Comparison of ENCODE assay signal across 33 cellular contexts in genomic region chr18:22971038-22971437, GRCh38. TPM values are rescaled to one million over a fixed set of nuclear protein-coding genes. Genes with fewer than 3 reads are reported as not detected.
A peak's percentile ranks its signal among the peaks of the same experiment; 100 is the strongest.
DNase-seq lines count a peak whose midpoint lies in the region; ATAC-seq and TF ChIP-seq lines count a peak whose summit lies in the region.
"Had no signal": no experiment of that assay in that cellular context is flagged by ENCODE, and none has a peak within 500 bp of the region (broad histone marks: within the 10 kb centered on the region; RNA-seq: fewer than 3 reads in every experiment).

No MANE protein-coding gene starts in this region.

- WGBS in mammary epithelial cell (ENCODE audit: low coverage, missing lambda C conversion rate) = 21% methylated on average over 3 of the region's 3 CpGs

- no peaks in the 10 kb centered on the region for H3K27me3 Mint-ChIP-seq in nephron (ENCODE audit: low read depth)
- H3K27me3 Mint-ChIP-seq: activated CD4-positive, alpha-beta T cell treated with anti-CD3 and anti-CD28 coated beads for 36 hours; activated naive CD8-positive, alpha-beta T cell treated with anti-CD3 and anti-CD28 coated beads for 36 hours; CD4-positive, alpha-beta T cell; effector memory CD8-positive, alpha-beta T cell; natural killer cell treated with Interleukin-12 subunit alpha and Interleukin-12 subunit beta and Interleukin-15 and Interleukin-18, amount 100 ng/mL, for 72 hours; T-helper 17 cell had no signal

- H3K9me3 ChIP-seq in A673 (ENCODE audit: low read depth, low read length, poor library complexity, severe bottlenecking) (no peaks in the 10 kb centered on the region), mammary epithelial cell (replicated peaks; ENCODE audit: insufficient read depth, low read length) (no peaks in the 10 kb centered on the region)
- H3K9me3 ChIP-seq: lower lobe of right lung, mucosa of descending colon, ovary, upper lobe of left lung had no signal

- in situ Hi-C loops in mammary epithelial cell (cut with MboI; ENCODE audit: low sequenced_read_pairs in 2 of 2) = no loop called here

- BruUV-seq in A673 (replicated peaks; lab: Mats Ljungman, UMichigan) = no TSS peak
- no TSS peak for BruUV-seq in mammary epithelial cell (replicated peaks; lab: Mats Ljungman, UMichigan)

- no peak overlapping the region for H3K4me3 ChIP-seq in A673 (ENCODE audit: low read depth, low read length, poor library complexity, severe bottlenecking)
- no peak overlapping the region for H3K4me3 ChIP-seq in NB4 (ENCODE audit: low read depth, low read length)
- H3K4me3 ChIP-seq in mammary epithelial cell (replicated peaks in 1 of 3; ENCODE audit: insufficient read depth in 1 of 3, low read depth in 2 of 3, low read length in 3 of 3) = no peak overlapping the region
- H3K4me3 ChIP-seq: cardiac muscle cell, coronary artery, lower lobe of right lung, mucosa of descending colon, ovary, upper lobe of left lung had no signal

- peaks cover 51% of the 10 kb centered on the region for H3K79me2 ChIP-seq in mammary epithelial cell (ENCODE audit: insufficient read depth, low read length)

- no peaks in the 10 kb centered on the region for H3K27me3 ChIP-seq in A673 (replicated peaks; ENCODE audit: insufficient read depth, low read depth, low read length, poor library complexity)
- no peaks in the 10 kb centered on the region for H3K27me3 ChIP-seq in mammary epithelial cell (ENCODE audit: insufficient read depth, low read length)
- H3K27me3 ChIP-seq: cardiac muscle cell, ovary, upper lobe of left lung had no signal

- CTCF ChIA-PET in A673 (lab: Charles Lee) (no interaction called here), mammary epithelial cell (lab: Charles Lee; ENCODE audit: low non-redundant PET) (no interaction called here)

- peaks cover 20% of the 10 kb centered on the region for H3K36me3 Mint-ChIP-seq in nephron (ENCODE audit: low read depth)
- H3K36me3 Mint-ChIP-seq: natural killer cell treated with Interleukin-12 subunit alpha and Interleukin-12 subunit beta and Interleukin-15 and Interleukin-18, amount 100 ng/mL, for 72 hours had no signal

- no peak for TF ChIP-seq CTCF in A673 (conservative IDR thresholded peaks at IDR 0.05; ENCODE audit: low read depth, low read length)
- TF ChIP-seq CTCF in NB4 (IDR thresholded peaks at IDR 0.05; ENCODE audit: low read depth, low read length) = no peak
- no peak for TF ChIP-seq CTCF in mammary epithelial cell (conservative IDR thresholded peaks at IDR 0.05 in 1 of 2, IDR thresholded peaks at IDR 0.05 in 1 of 2; ENCODE audit: extremely low read depth in 1 of 2, insufficient read depth in 1 of 2, low read depth in 1 of 2, low read length in 2 of 2)
- TF ChIP-seq CTCF in nephron (IDR thresholded peaks at IDR 0.05; ENCODE audit: unreplicated experiment in 3 of 3) = no peak

- H3K9me3 Mint-ChIP-seq in nephron = no peaks in the 10 kb centered on the region
- H3K9me3 Mint-ChIP-seq: activated naive CD8-positive, alpha-beta T cell treated with anti-CD3 and anti-CD28 coated beads for 36 hours; CD4-positive, alpha-beta T cell; effector memory CD8-positive, alpha-beta T cell; natural killer cell treated with Interleukin-12 subunit alpha and Interleukin-12 subunit beta and Interleukin-15 and Interleukin-18, amount 100 ng/mL, for 72 hours had no signal

- H4K20me1 ChIP-seq in mammary epithelial cell (ENCODE audit: insufficient read depth, low read length) = no peaks in the 10 kb centered on the region

- H3K27ac ChIP-seq in A673 (ENCODE audit: low read depth, low read length, poor library complexity, severe bottlenecking) = no peak overlapping the region
- peak overlapping the region; percentile 42 for H3K27ac ChIP-seq in mammary epithelial cell (ENCODE audit: insufficient read depth, low read depth, low read length)
- H3K27ac ChIP-seq: cardiac muscle cell, coronary artery, lower lobe of right lung, ovary, upper lobe of left lung had no signal

- DNase-seq in A673 (ENCODE audit: low spot score) (peak; percentile 8), NB4 (ENCODE audit: low read depth) (peak; percentile 11), mammary epithelial cell (no peak), left ventricle myocardium superior (no peak), cardiac septum (ENCODE audit: low spot score) (no peak), NCI-H526 (lab: John Stamatoyannopoulos, UW) (no peak)
- DNase-seq: activated CD4-positive, alpha-beta T cell treated with anti-CD3 and anti-CD28 coated beads for 36 hours; activated effector memory CD4-positive, alpha-beta T cell treated with anti-CD3 and anti-CD28 coated beads, Interleukin-2, amount 50 U/mL, for 16 hours; activated naive CD8-positive, alpha-beta T cell treated with anti-CD3 and anti-CD28 coated beads for 36 hours; aorta; CD4-positive, alpha-beta T cell; effector memory CD8-positive, alpha-beta T cell; Kasumi-1; lower lobe of right lung; mucosa of descending colon; MV-4-11; NCI-H146; NCI-H2107; NCI-H345; NCI-H748 treated with DMSO at 0.1 percent for 48 hours; ovary; Right ventricle myocardium superior; small intestine; stimulated activated naive CD4-positive, alpha-beta T cell; T-helper 17 cell; upper lobe of left lung had no signal

- H3K4me3 Mint-ChIP-seq in nephron = no peak overlapping the region
- H3K4me3 Mint-ChIP-seq: activated CD4-positive, alpha-beta T cell treated with anti-CD3 and anti-CD28 coated beads for 36 hours; activated naive CD8-positive, alpha-beta T cell treated with anti-CD3 and anti-CD28 coated beads for 36 hours; CD4-positive, alpha-beta T cell; effector memory CD8-positive, alpha-beta T cell; natural killer cell treated with Interleukin-12 subunit alpha and Interleukin-12 subunit beta and Interleukin-15 and Interleukin-18, amount 100 ng/mL, for 72 hours; T-helper 17 cell had no signal

- POLR2A ChIA-PET in A673 (lab: Charles Lee; ENCODE audit: low non-redundant PET) = interaction anchor here (0.7 kb wide), 1 partner anchor 113 kb away, joined by 9 read pairs; no protein-coding TSS in a partner anchor

- peaks cover 15% of the 10 kb centered on the region for H3K4me1 Mint-ChIP-seq in nephron

- peaks cover 4% of the 10 kb centered on the region for H3K36me3 ChIP-seq in A673 (ENCODE audit: insufficient read depth, low read length, poor library complexity, severe bottlenecking)
- H3K36me3 ChIP-seq in mammary epithelial cell (ENCODE audit: insufficient read depth, low read length) = peaks cover 35% of the 10 kb centered on the region
- H3K36me3 ChIP-seq: cardiac muscle cell, lower lobe of right lung, ovary had no signal

- H3K4me2 ChIP-seq in mammary epithelial cell (ENCODE audit: insufficient read depth, low read depth, low read length) = peak overlapping the region; percentile 28

- peaks cover 8% of the 10 kb centered on the region for H3K4me1 ChIP-seq in A673 (ENCODE audit: insufficient read depth, low read length, poor library complexity, severe bottlenecking)
- peaks cover 7% of the 10 kb centered on the region for H3K4me1 ChIP-seq in mammary epithelial cell (ENCODE audit: insufficient read depth, low read length)
- H3K4me1 ChIP-seq: lower lobe of right lung had no signal

- intact Hi-C loops in A673 (cut with micrococcal nuclease; ENCODE audit: unreplicated experiment) (no loop called here), mammary epithelial cell (cut with micrococcal nuclease) (loop anchor here (10.0 kb wide), 1 partner anchor 126 kb away; no protein-coding TSS in a partner anchor), left ventricle myocardium superior (cut with micrococcal nuclease) (no loop called here), cardiac septum (cut with DNase I) (no loop called here)

- no peak for TF ChIP-seq POLR2A in NB4 (IDR thresholded peaks at IDR 0.05; ENCODE audit: extremely low read depth, insufficient read length)

- ATAC-seq in left ventricle myocardium superior (no peak), GM18858 (IDR thresholded peaks at IDR 0.05; ENCODE audit: unreplicated experiment) (no peak)
- ATAC-seq: activated CD4-positive, alpha-beta T cell treated with anti-CD3 and anti-CD28 coated beads for 36 hours; effector memory CD8-positive, alpha-beta T cell; lower lobe of right lung; mucosa of descending colon; natural killer cell treated with Interleukin-12 subunit alpha and Interleukin-12 subunit beta and Interleukin-15 and Interleukin-18, amount 100 ng/mL, for 72 hours; Panc1; SK-N-SH treated with all-trans-retinoic acid at 6 μM for 48 hours; T-helper 17 cell had no signal

- peak overlapping the region; percentile 26 to 71 (median 64) for H3K27ac Mint-ChIP-seq in nephron
- H3K27ac Mint-ChIP-seq: activated CD4-positive, alpha-beta T cell treated with anti-CD3 and anti-CD28 coated beads for 36 hours; activated naive CD8-positive, alpha-beta T cell treated with anti-CD3 and anti-CD28 coated beads for 36 hours; CD4-positive, alpha-beta T cell; effector memory CD8-positive, alpha-beta T cell; natural killer cell treated with Interleukin-12 subunit alpha and Interleukin-12 subunit beta and Interleukin-15 and Interleukin-18, amount 100 ng/mL, for 72 hours; T-helper 17 cell had no signal

- no peak overlapping the region for H3K9ac ChIP-seq in mammary epithelial cell (ENCODE audit: insufficient read depth, low read length)

- dilution Hi-C loops in mammary epithelial cell (cut with HindIII; ENCODE audit: low sequenced_read_pairs) = no loop called here

- no peak overlapping the region for H2AFZ ChIP-seq in mammary epithelial cell (ENCODE audit: low read depth, low read length)

RNA-seq across cellular contexts. Expression of gene RBBP8, which starts 37.9 kb away (rescaled TPM):
- total RNA-seq in A673 (2021) = 75.8 and 88.2 TPM in 2 replicates
- 100 to 1,000 TPM; 165 to 692 TPM for total RNA-seq in mammary epithelial cell
- 91.8 TPM for polyA plus RNA-seq in mammary epithelial cell
- polyA minus RNA-seq in mammary epithelial cell = 59.2 TPM
- total RNA-seq in left ventricle myocardium superior = 6.1 TPM
- 7.2 TPM for total RNA-seq in cardiac septum

Comparison
In these comparisons a context has a peak if more than half of its experiments do, and no peak if none do; other contexts are left out.
1. DNase-seq: peak in A673 (single experiment) and NB4 (single experiment); none in mammary epithelial cell (single experiment), left ventricle myocardium superior (single experiment), cardiac septum (single experiment) and NCI-H526 (0 of 2).